16 cellular contexts compared by ENCODE assay signal in the genomic region with DNA sequence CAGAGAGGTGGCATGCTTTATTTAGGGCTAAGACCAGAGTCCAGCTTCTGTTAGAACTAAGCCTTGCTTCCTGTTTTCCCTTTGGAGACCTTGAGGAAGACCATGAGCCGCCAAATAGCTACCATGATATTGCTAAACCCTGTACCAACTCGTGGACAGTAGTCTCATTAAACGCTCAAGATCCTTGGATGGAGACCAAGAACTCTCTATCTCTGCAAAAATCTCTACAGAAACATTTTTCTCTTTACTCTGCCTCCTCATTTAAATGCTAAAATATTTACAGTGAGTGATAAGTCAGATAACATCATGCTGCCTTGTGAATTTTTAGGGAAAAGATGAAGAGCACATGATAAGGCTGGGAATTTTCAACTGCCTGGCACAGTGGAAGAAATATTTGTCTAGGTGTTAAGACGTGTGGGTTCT.
DNase-seq lines count a peak whose midpoint lies in the region; ATAC-seq and TF ChIP-seq lines count a peak whose summit lies in the region.
"Had no signal": no experiment of that assay in that cellular context is flagged by ENCODE, and none has a peak within 500 bp of the region (broad histone marks: within the 10 kb centered on the region; RNA-seq: fewer than 3 reads in every experiment).

No MANE protein-coding gene starts in this region.

- no peaks in the 10 kb centered on the region for H3K27me3 ChIP-seq in PC-3 (ENCODE audit: low read length)
- H3K27me3 ChIP-seq in spleen (replicated peaks in 1 of 7), result no peaks in the 10 kb centered on the region
- no peaks in the 10 kb centered on the region for H3K27me3 ChIP-seq in mesendoderm (ENCODE audit: insufficient read depth, low read length, poor library complexity)
- H3K27me3 ChIP-seq: tibial artery had no signal

- H3K56ac ChIP-seq in mesendoderm (ENCODE audit: low read length), result no peak overlapping the region

- no peaks in the 10 kb centered on the region for H3K9me2 ChIP-seq in PC-3 (replicated peaks; ENCODE audit: low read length)

- peak; percentile 17 for ATAC-seq in PC-3
- ATAC-seq in esophagus mucosa, result no peak
- no peak for ATAC-seq in GM18520 (IDR thresholded peaks at IDR 0.05; ENCODE audit: unreplicated experiment)
- ATAC-seq: K562, left lobe of liver had no signal

- H4K8ac ChIP-seq in mesendoderm (ENCODE audit: low read depth, low read length), result no peak overlapping the region

- no peaks in the 10 kb centered on the region for H3F3A ChIP-seq in PC-3 (ENCODE audit: low read length, unreplicated experiment)

- H3K36me3 ChIP-seq in PC-3 (ENCODE audit: low read depth, low read length) (no peaks in the 10 kb centered on the region), spleen (no peaks in the 10 kb centered on the region), mesendoderm (ENCODE audit: control insufficient read depth, insufficient read depth, low read length) (no peaks in the 10 kb centered on the region)
- H3K36me3 ChIP-seq: tibial artery had no signal

- no peak overlapping the region for H2AK5ac ChIP-seq in mesendoderm (ENCODE audit: low read length)

- H3K27ac ChIP-seq in PC-3 (ENCODE audit: low read length) (peak overlapping the region; percentile 84), spleen (peak overlapping the region in 7 of 8 donors; percentile 65 to 82 (median 72)), mesendoderm (ENCODE audit: low read depth, low read length) (no peak overlapping the region)
- H3K27ac ChIP-seq: RWPE1, tibial artery had no signal

- H3K18ac ChIP-seq in mesendoderm (ENCODE audit: low read length), result no peak overlapping the region

- WGBS in spleen, 5 donors, result 51 to 74% (median 57%) methylated on average over 4 of the region's 4 CpGs
- WGBS in mesendoderm (ENCODE audit: extremely low coverage, insufficient coverage, low lambda C conversion rate), result no CpG with 5 or more reads among the region's 4 CpGs

- H4K5ac ChIP-seq in mesendoderm (ENCODE audit: low read length), result no peak overlapping the region

- POLR2A ChIA-PET in PC-3 (lab: Charles Lee; ENCODE audit: unreplicated experiment), result no interaction called here

- H2BK120ac ChIP-seq in mesendoderm (ENCODE audit: low read depth, low read length), result no peak overlapping the region

- H3K4me2 ChIP-seq in PC-3 (ENCODE audit: low read length) (peak overlapping the region; percentile 8; the same call in 1 of the 2 replicates), mesendoderm (ENCODE audit: low read length) (no peak overlapping the region)

- H3K23ac ChIP-seq in mesendoderm (ENCODE audit: low read length), result no peak overlapping the region

- H3K79me2 ChIP-seq in PC-3 (ENCODE audit: low read length), result no peaks in the 10 kb centered on the region
- H3K79me2 ChIP-seq in mesendoderm (ENCODE audit: control insufficient read depth, insufficient read depth, low read length), result no peaks in the 10 kb centered on the region

- TF ChIP-seq POLR2A in spleen (IDR thresholded peaks at IDR 0.05), result no peak

- no peak for TF ChIP-seq CTCF in PC-3 (conservative IDR thresholded peaks at IDR 0.05; ENCODE audit: low read depth, low read length)
- no peak for TF ChIP-seq CTCF in spleen (IDR thresholded peaks at IDR 0.05 in 8 of 11, conservative IDR thresholded peaks at IDR 0.05 in 3 of 11)

- peak; percentile 69 for DNase-seq in GM04503 (ENCODE audit: low read depth)
- peak; percentile 88 for DNase-seq in PC-3
- peak; percentile 24 for DNase-seq in dermis blood vessel endothelial cell
- no peak for DNase-seq in spleen
- DNase-seq in mesendoderm, result no peak
- DNase-seq: activated CD4-positive, alpha-beta T cell treated with anti-CD3 and anti-CD28 coated beads for 4 hours; activated T-cell treated with anti-CD3 and anti-CD28 coated beads for 4 hours; NCI-H1694 treated with DMSO at 0.1 percent for 48 hours; NCI-H524; stimulated activated CD4-positive, alpha-beta T cell treated with anti-CD3 and anti-CD28 coated beads, Interleukin-2, amount 100 ng/mL, for 24 hours; tibial artery had no signal

- CTCF ChIA-PET in PC-3 (lab: Charles Lee), result interaction anchor here (1.4 kb wide), 1 partner anchor 162 kb away, joined by 4 read pairs; no protein-coding TSS in a partner anchor

- BruUV-seq in PC-3 (replicated peaks; lab: Mats Ljungman, UMichigan), result no TSS peak

- no peak overlapping the region for H3K4ac ChIP-seq in mesendoderm (ENCODE audit: low read depth, low read length)

- intact Hi-C loops in PC-3 (cut with micrococcal nuclease), result loop anchor here (5.0 to 10.0 kb wide), 4 partner anchors 48 to 308 kb away; partner anchors contain the start of gene MAML2
- intact Hi-C loops in spleen (cut with DNase I; ENCODE audit: low total_unique reads), result no loop called here

- peak overlapping the region; percentile 10; the same call in 1 of the 2 replicates for H3K9ac ChIP-seq in PC-3 (ENCODE audit: low read length)
- no peak overlapping the region for H3K9ac ChIP-seq in mesendoderm (ENCODE audit: low read length)

- no peak overlapping the region for H3K4me3 ChIP-seq in PC-3 (ENCODE audit: low read length)
- no peak overlapping the region for H3K4me3 ChIP-seq in spleen
- H3K4me3 ChIP-seq in mesendoderm (ENCODE audit: low read length), result no peak overlapping the region
- H3K4me3 ChIP-seq: K562, tibial artery had no signal

- no peaks in the 10 kb centered on the region for H4K20me1 ChIP-seq in PC-3 (ENCODE audit: low read length)

- no peak overlapping the region for H2BK15ac ChIP-seq in mesendoderm (replicated peaks; ENCODE audit: low read depth)

- H2BK5ac ChIP-seq in mesendoderm (ENCODE audit: low read length), result no peak overlapping the region

- no peaks in the 10 kb centered on the region for H3K79me1 ChIP-seq in mesendoderm (ENCODE audit: low read length)

- H3K9me3 ChIP-seq in PC-3 (ENCODE audit: low read length), result no peaks in the 10 kb centered on the region
- no peaks in the 10 kb centered on the region for H3K9me3 ChIP-seq in spleen
- H3K9me3 ChIP-seq: tibial artery had no signal

- H3K4me1 ChIP-seq in PC-3 (ENCODE audit: insufficient read depth, low read length) (peaks cover 48% of the 10 kb centered on the region), spleen (peaks cover under 1 to 72% (median 17%) of the 10 kb centered on the region in 6 donors), mesendoderm (ENCODE audit: control insufficient read depth, low read depth, low read length) (peaks cover 2% of the 10 kb centered on the region)

- H2AFZ ChIP-seq in PC-3 (ENCODE audit: low read length), result peak overlapping the region; percentile 45; the same call in 1 of the 2 replicates

Comparison
In these comparisons a context has a peak if more than half of its experiments do, and no peak if none do; other contexts are left out.
1. DNase-seq: peak in GM04503 (single experiment), PC-3 (single experiment) and dermis blood vessel endothelial cell (single experiment); none in spleen (single experiment) and mesendoderm (single experiment).